20 cellular contexts compared by ENCODE assay signal in genomic region chr10:1674501-1674900, GRCh38.
DNase-seq lines count a peak whose midpoint lies in the region; ATAC-seq and TF ChIP-seq lines count a peak whose summit lies in the region.
"Had no signal": no experiment of that assay in that cellular context is flagged by ENCODE, and none has a peak within 500 bp of the region (broad histone marks: within the 10 kb centered on the region; RNA-seq: fewer than 3 reads in every experiment).

No MANE protein-coding gene starts in this region.

- H3K4me1 ChIP-seq in transverse colon: no peaks in the 10 kb centered on the region

- no peaks in the 10 kb centered on the region for H3K9me3 ChIP-seq in transverse colon

- in situ Hi-C loops in transverse colon (cut with MboI; ENCODE audit: low pct_ligation_motif_present in 1 of 4, low pct_unique_long_range_greater_than_20kb in 1 of 4, low sequenced_read_pairs in 3 of 4): no loop called here

- no peaks in the 10 kb centered on the region for H3K36me3 ChIP-seq in transverse colon

- intact Hi-C loops in transverse colon (cut with DNase I; ENCODE audit: low total_unique reads): no loop called here

- no peak for TF ChIP-seq EP300 in transverse colon (IDR thresholded peaks at IDR 0.05; ENCODE audit: low read depth)

- ATAC-seq in GM18907 (IDR thresholded peaks at IDR 0.05; ENCODE audit: unreplicated experiment) (peak; percentile 70), GM21786 (IDR thresholded peaks at IDR 0.05; ENCODE audit: unreplicated experiment) (peak; percentile 68), HG03442 (IDR thresholded peaks at IDR 0.05; ENCODE audit: unreplicated experiment) (peak; percentile 71)
- ATAC-seq: esophagus mucosa; natural killer cell treated with Interleukin-12 subunit alpha and Interleukin-12 subunit beta and Interleukin-15 and Interleukin-18, amount 100 ng/mL, for 72 hours had no signal

- TF ChIP-seq POLR2A in transverse colon (IDR thresholded peaks at IDR 0.05): no peak

- DNase-seq in GM10266 (ENCODE audit: extremely low spot score) (peak; percentile 35), transverse colon (no peak), NCI-H1048 (lab: John Stamatoyannopoulos, UW) (no peak), RPMI8226 (no peak)
- DNase-seq in central memory CD4-positive, alpha-beta T cell: no peak
- DNase-seq: ACHN; activated CD4-positive, alpha-beta T cell treated with anti-CD3 and anti-CD28 coated beads, Interleukin-2, amount 10 ng/mL, durations not matched to agents 24 days and 14 days; activated T-cell treated with anti-CD3 and anti-CD28 coated beads for 4 hours; CD8-positive, alpha-beta memory T cell; dorsolateral prefrontal cortex; EL; immature natural killer cell; NCI-H1092; T-helper 9 cell had no signal

- no peaks in the 10 kb centered on the region for H3K27me3 ChIP-seq in transverse colon

- WGBS in transverse colon (ENCODE audit: low coverage in 1 of 2), 2 donors: 78 to 90% methylated on average over 2 to 11 of the region's 11 CpGs

- TF ChIP-seq CTCF in GM10266 (IDR thresholded peaks at IDR 0.05; ENCODE audit: control insufficient read depth, insufficient read depth, low read depth, missing control alignments): no peak
- no peak for TF ChIP-seq CTCF in transverse colon (IDR thresholded peaks at IDR 0.05)

- H3K4me3 ChIP-seq in transverse colon: no peak overlapping the region
- H3K4me3 ChIP-seq: dorsolateral prefrontal cortex, lung had no signal

- H3K27ac ChIP-seq in transverse colon: no peak overlapping the region
- H3K27ac ChIP-seq: dorsolateral prefrontal cortex had no signal
